Comparison of ENCODE assay signal across 24 cellular contexts in the genomic region with DNA sequence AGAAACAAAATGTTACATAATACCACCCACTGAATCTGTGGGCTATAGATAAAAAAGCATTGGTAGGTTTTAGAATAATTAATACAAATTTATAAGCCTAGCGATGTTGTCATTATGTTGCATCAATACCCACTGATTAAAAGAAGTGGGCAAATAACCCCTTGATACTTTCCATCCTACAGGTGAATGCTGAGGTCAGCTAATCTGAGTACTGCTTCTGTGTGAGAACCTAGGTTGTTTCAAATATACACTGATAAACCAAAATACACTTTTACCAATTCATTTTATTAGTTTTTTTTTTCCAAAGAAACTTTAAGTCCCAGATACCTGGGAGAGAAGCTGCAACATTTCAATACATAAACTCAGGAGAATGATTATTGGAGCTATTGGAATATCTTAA.
DNase-seq lines count a peak whose midpoint lies in the region; ATAC-seq, FAIRE-seq and TF ChIP-seq lines count a peak whose summit lies in the region.
"Had no signal": no experiment of that assay in that cellular context is flagged by ENCODE, and none has a peak within 500 bp of the region (broad histone marks: within the 10 kb centered on the region; RNA-seq: fewer than 3 reads in every experiment).

No MANE protein-coding gene starts in this region.

- TF ChIP-seq EP300 in HepG2 (IDR thresholded peaks at IDR 0.05; ENCODE audit: low read depth in 2 of 2, low read length in 2 of 2): no peak
- no peak for TF ChIP-seq EP300 in HepG2 (CRISPR knock-in tag; IDR thresholded peaks at IDR 0.05; ENCODE audit: borderline replicate concordance)
- TF ChIP-seq EP300 in K562 (IDR thresholded peaks at IDR 0.05; ENCODE audit: low read length): no peak

- H3K4me1 ChIP-seq in HepG2 (ENCODE audit: insufficient read depth, low read length) (no peaks in the 10 kb centered on the region), right lobe of liver (no peaks in the 10 kb centered on the region), K562 (replicated peaks in 1 of 2; ENCODE audit: control insufficient read depth in 2 of 2, insufficient read depth in 2 of 2, low read length in 2 of 2) (no peaks in the 10 kb centered on the region), OCI-LY7 (ENCODE audit: insufficient read depth, low read length, poor library complexity, severe bottlenecking) (no peaks in the 10 kb centered on the region)
- H3K4me1 ChIP-seq: BE2C, BLaER1 had no signal

- H3K4me3 ChIP-seq in HepG2 (replicated peaks in 1 of 3; ENCODE audit: insufficient read depth in 1 of 3, low read depth in 2 of 3, low read length in 3 of 3): no peak overlapping the region
- no peak overlapping the region for H3K4me3 ChIP-seq in right lobe of liver
- no peak overlapping the region for H3K4me3 ChIP-seq in K562
- no peak overlapping the region for H3K4me3 ChIP-seq in OCI-LY7 (ENCODE audit: low read depth, low read length, poor library complexity, severe bottlenecking)
- H3K4me3 ChIP-seq: BLaER1, GM12878 had no signal

- TF ChIP-seq CTCF in HepG2 (CRISPR knock-in tag; IDR thresholded peaks at IDR 0.05) (no peak), right lobe of liver (IDR thresholded peaks at IDR 0.05) (no peak), K562 (IDR thresholded peaks at IDR 0.05 in 2 of 3, conservative IDR thresholded peaks at IDR 0.05 in 1 of 3; ENCODE audit: insufficient read depth in 2 of 3, low read depth in 1 of 3, low read length in 3 of 3) (no peak), OCI-LY7 (conservative IDR thresholded peaks at IDR 0.05; ENCODE audit: low read length) (no peak)

- H3K9ac ChIP-seq in HepG2 (ENCODE audit: insufficient read depth, low read depth, low read length): no peak overlapping the region
- no peak overlapping the region for H3K9ac ChIP-seq in K562 (ENCODE audit: insufficient read depth in 1 of 2, low read depth in 2 of 2, low read length in 2 of 2)
- H3K9ac ChIP-seq: BLaER1 had no signal

- CTCF ChIA-PET in HepG2 (lab: Yijun Ruan, JAX; ENCODE audit: low intra/inter-chr PET ratio, low total read pairs): no interaction called here
- CTCF ChIA-PET in K562 (lab: Yijun Ruan, JAX; ENCODE audit: low intra/inter-chr PET ratio): no interaction called here
- CTCF ChIA-PET in OCI-LY7 (lab: Charles Lee; ENCODE audit: unreplicated experiment): no interaction called here

- POLR2A ChIA-PET in HepG2 (lab: Yijun Ruan, JAX): no interaction called here
- POLR2A ChIA-PET in K562 (lab: Yijun Ruan, JAX): no interaction called here
- POLR2A ChIA-PET in OCI-LY7 (lab: Charles Lee): interaction anchor here (0.7 kb wide), 1 partner anchor 1855 kb away, joined by 6 read pairs; no protein-coding TSS in a partner anchor

- H4K20me1 ChIP-seq in HepG2 (ENCODE audit: insufficient read depth, low read length): no peaks in the 10 kb centered on the region
- no peaks in the 10 kb centered on the region for H4K20me1 ChIP-seq in K562 (replicated peaks; ENCODE audit: control insufficient read depth, insufficient read depth, low read length)
- H4K20me1 ChIP-seq in OCI-LY7 (ENCODE audit: insufficient read depth, low read length): no peaks in the 10 kb centered on the region
- H4K20me1 ChIP-seq: BLaER1 had no signal

- FAIRE-seq in HepG2 (lab: Jason Lieb, UNC): no peak
- no peak for FAIRE-seq in K562 (lab: Jason Lieb, UNC)
- FAIRE-seq: GM12878, GM12892, GM18507 had no signal

- DNase-seq in HepG2 (ENCODE audit: low spot score) (no peak), right lobe of liver (no peak), K562 (ENCODE audit: extremely low read depth in 1 of 4, low spot score in 3 of 4) (no peak), OCI-LY7 (ENCODE audit: low spot score) (no peak), middle frontal gyrus (ENCODE audit: extremely low spot score, low spot score) (no peak)
- DNase-seq: ACHN; BE2C; C1 segment of cervical spinal cord; CD4-positive, alpha-beta memory T cell; CD4-positive, CD25-positive, alpha-beta regulatory T cell; CD8-positive, alpha-beta memory T cell; COR-L47; DMS 273 treated with DMSO at 0.1 percent for 48 hours; DMS153; DMS53; DMS79; DND-41; EL; GDM1 had no signal

- BruUV-seq in HepG2 (replicated peaks; lab: Mats Ljungman, UMichigan) (no TSS peak), K562 (replicated peaks; lab: Mats Ljungman, UMichigan) (no TSS peak), OCI-LY7 (replicated peaks; lab: Mats Ljungman, UMichigan) (no TSS peak)

- H3K27ac ChIP-seq in HepG2 (ENCODE audit: extremely low read length, insufficient read depth, low read length): no peak overlapping the region
- H3K27ac ChIP-seq in right lobe of liver: no peak overlapping the region
- no peak overlapping the region for H3K27ac ChIP-seq in K562 (ENCODE audit: extremely low read depth, low read depth, low read length)
- H3K27ac ChIP-seq in OCI-LY7 (ENCODE audit: low read depth, low read length, poor library complexity, severe bottlenecking): no peak overlapping the region
- H3K27ac ChIP-seq: 22Rv1, BLaER1 had no signal

- H3K36me3 ChIP-seq in HepG2 (replicated peaks in 1 of 2; ENCODE audit: control insufficient read depth in 1 of 2, insufficient read depth in 2 of 2, low read length in 2 of 2) (no peaks in the 10 kb centered on the region), right lobe of liver (no peaks in the 10 kb centered on the region), K562 (ENCODE audit: control insufficient read depth, insufficient read depth, low read length) (no peaks in the 10 kb centered on the region), OCI-LY7 (ENCODE audit: insufficient read depth, low read length) (no peaks in the 10 kb centered on the region)
- H3K36me3 ChIP-seq: BE2C, BLaER1 had no signal

- no peaks in the 10 kb centered on the region for H3K9me2 ChIP-seq in OCI-LY7 (ENCODE audit: insufficient read depth, low read length)

- in situ Hi-C loops in HepG2 (cut with HindIII; ENCODE audit: extremely low pct_ligation_motif_present, low pct_unique_long_range_greater_than_20kb): no loop called here
- in situ Hi-C loops in K562 (cut with MboI): no loop called here

- intact Hi-C loops in HepG2 (cut with micrococcal nuclease; ENCODE audit: unreplicated experiment): no loop called here
- intact Hi-C loops in right lobe of liver (cut with DNase I): no loop called here
- intact Hi-C loops in K562 (cut with micrococcal nuclease): no loop called here
- intact Hi-C loops in OCI-LY7 (cut with micrococcal nuclease; ENCODE audit: unreplicated experiment): no loop called here

- no peaks in the 10 kb centered on the region for H3K9me3 ChIP-seq in HepG2 (ENCODE audit: low read length)
- no peaks in the 10 kb centered on the region for H3K9me3 ChIP-seq in right lobe of liver
- H3K9me3 ChIP-seq in K562 (replicated peaks; ENCODE audit: control insufficient read depth, insufficient read depth, low read depth, low read length): no peaks in the 10 kb centered on the region; the same call in 1 of the 2 replicates
- no peaks in the 10 kb centered on the region for H3K9me3 ChIP-seq in OCI-LY7 (ENCODE audit: low read length)
- H3K9me3 ChIP-seq: BE2C, BLaER1 had no signal

- H3K9me1 ChIP-seq in K562 (ENCODE audit: control insufficient read depth, insufficient read depth, low read length): no peaks in the 10 kb centered on the region

- no peaks in the 10 kb centered on the region for H3K79me2 ChIP-seq in HepG2 (ENCODE audit: insufficient read depth, low read length)
- H3K79me2 ChIP-seq in K562 (ENCODE audit: control insufficient read depth, insufficient read depth, low read length): no peaks in the 10 kb centered on the region
- no peaks in the 10 kb centered on the region for H3K79me2 ChIP-seq in OCI-LY7 (ENCODE audit: insufficient read depth, low read depth, low read length)

- no peak overlapping the region for H3K4me2 ChIP-seq in HepG2 (ENCODE audit: low read depth, low read length)
- no peak overlapping the region for H3K4me2 ChIP-seq in K562 (ENCODE audit: insufficient read depth, low read length)
- no peak overlapping the region for H3K4me2 ChIP-seq in OCI-LY7 (ENCODE audit: low read length)
- H3K4me2 ChIP-seq: BLaER1 had no signal

- TF ChIP-seq POLR2A in HepG2 (IDR thresholded peaks at IDR 0.05; ENCODE audit: insufficient read depth in 1 of 2, low read depth in 2 of 2, low read length in 2 of 2) (no peak), right lobe of liver (IDR thresholded peaks at IDR 0.05) (no peak), K562 (conservative IDR thresholded peaks at IDR 0.05) (no peak)

- H2AFZ ChIP-seq in HepG2 (ENCODE audit: low read length): no peak overlapping the region
- no peak overlapping the region for H2AFZ ChIP-seq in K562 (ENCODE audit: low read depth, low read length)
- no peak overlapping the region for H2AFZ ChIP-seq in OCI-LY7 (ENCODE audit: low read length)

- H3K27me3 ChIP-seq in HepG2 (ENCODE audit: control insufficient read depth in 1 of 2, insufficient read depth in 2 of 2, low read length in 2 of 2) (no peaks in the 10 kb centered on the region), right lobe of liver (no peaks in the 10 kb centered on the region), K562 (ENCODE audit: control insufficient read depth in 2 of 2, insufficient read depth in 2 of 2, low read length in 2 of 2) (no peaks in the 10 kb centered on the region)
- H3K27me3 ChIP-seq: BE2C, BLaER1 had no signal

- TF ChIP-seq RAD21 in HepG2 (CRISPR knock-in tag; IDR thresholded peaks at IDR 0.05) (no peak), K562 (CRISPR knock-in tag; conservative IDR thresholded peaks at IDR 0.05 in 1 of 2, IDR thresholded peaks at IDR 0.05 in 1 of 2) (no peak)

- ATAC-seq in HepG2: no peak
- ATAC-seq in right lobe of liver: no peak
- no peak for ATAC-seq in K562
- ATAC-seq: GM12878 had no signal

- WGBS in HepG2 (ENCODE audit: low lambda C conversion rate): 0% methylated on average over 1 of the region's 1 CpG
- 57% methylated on average over 1 of the region's 1 CpG for WGBS in right lobe of liver (ENCODE audit: insufficient coverage, low coverage, low lambda C conversion rate, missing lambda C conversion rate)
- 0% methylated on average over 1 of the region's 1 CpG for WGBS in K562 (ENCODE audit: insufficient coverage, low coverage, missing lambda C conversion rate)

TF ChIP-seq in HepG2, 621 proteins besides CTCF, POLR2A, EP300 and RAD21 (continues in another document):
- TF ChIP-seq XRCC5 (optimal IDR thresholded peaks at IDR 0.05; ENCODE audit: low read length): no peak
- no peak for TF ChIP-seq SKI (IDR thresholded peaks at IDR 0.05; ENCODE audit: partially characterized antibody)
- peak; percentile 86 to 93 for TF ChIP-seq MAFK (conservative IDR thresholded peaks at IDR 0.05 in 1 of 2, IDR thresholded peaks at IDR 0.05 in 1 of 2; ENCODE audit: low read length in 2 of 2)
- TF ChIP-seq MAFG (CRISPR knock-in tag; IDR thresholded peaks at IDR 0.05): no peak
- no peak for TF ChIP-seq TBP (CRISPR knock-in tag; IDR thresholded peaks at IDR 0.05)

TF ChIP-seq in K562, 482 proteins besides CTCF, POLR2A, EP300 and RAD21:
- TF ChIP-seq MAFK (IDR thresholded peaks at IDR 0.05; ENCODE audit: low read length) (0 out of 2 replicates have a peak, but pooled peaks have one; percentile 12), ZNF77 (CRISPR knock-in tag; IDR thresholded peaks at IDR 0.05) (no peak)

Comparison
In these comparisons a context has a peak if more than half of its experiments do, and no peak if none do; other contexts are left out.
1. Of the 241 proteins assayed by ChIP-seq in both HepG2 and K562: peak only in HepG2: MAFF; only in K562: none; in both: MAFK; in neither: 239.